ENCODE assay signal across 13 cellular contexts in the genomic region with DNA sequence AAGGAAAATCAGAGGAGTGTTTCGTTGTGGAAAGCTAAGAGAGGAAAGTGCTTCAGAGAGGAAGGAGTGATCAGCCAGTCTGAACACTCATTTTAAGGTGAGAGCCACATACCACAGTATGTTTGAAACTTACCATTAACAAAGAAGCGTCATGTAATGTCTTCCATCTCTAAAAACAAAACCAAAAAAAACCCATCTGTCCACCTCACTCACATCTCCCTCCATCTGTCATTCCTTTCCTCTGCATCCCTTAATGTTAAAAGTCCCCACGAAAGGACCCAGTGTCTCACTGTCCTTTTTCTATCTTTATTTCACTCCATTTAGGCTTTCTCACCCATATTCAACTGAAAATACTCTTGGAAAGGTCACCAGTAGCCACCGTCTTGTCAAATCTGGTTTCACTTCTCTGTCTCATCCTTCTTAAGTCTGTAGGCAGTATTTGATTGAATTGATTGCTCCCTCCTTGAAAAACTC. TPM values are rescaled to one million over a fixed set of nuclear protein-coding genes. Genes with fewer than 3 reads are reported as not detected.
A peak's percentile ranks its signal among the peaks of the same experiment; 100 is the strongest.
DNase-seq lines count a peak whose midpoint lies in the region; ATAC-seq lines count a peak whose summit lies in the region.
"Had no signal": no experiment of that assay in that cellular context is flagged by ENCODE, and none has a peak within 500 bp of the region (broad histone marks: within the 10 kb centered on the region; RNA-seq: fewer than 3 reads in every experiment).

No MANE protein-coding gene starts in this region.

- CTCF ChIA-PET in activated CD8-positive, alpha-beta memory T cell treated with anti-CD3 and anti-CD28 coated beads, Interleukin-2, amount 10 ng/mL, durations not matched to agents 7 days and 5 days (lab: Charles Lee), result interaction anchor here (1.3 to 1.5 kb wide), 2 partner anchors 11 to 113 kb away, joined by 3 to 6 read pairs; no protein-coding TSS in a partner anchor

- H3K4me3 Mint-ChIP-seq in activated CD8-positive, alpha-beta memory T cell treated with anti-CD3 and anti-CD28 coated beads, Interleukin-2, amount 10 ng/mL, durations not matched to agents 7 days and 5 days, result no peak overlapping the region
- H3K4me3 Mint-ChIP-seq: type B pancreatic cell had no signal

- no peaks in the 10 kb centered on the region for H3K27me3 Mint-ChIP-seq in activated CD8-positive, alpha-beta memory T cell treated with anti-CD3 and anti-CD28 coated beads, Interleukin-2, amount 10 ng/mL, durations not matched to agents 7 days and 5 days

- no peak for DNase-seq in activated CD8-positive, alpha-beta memory T cell treated with anti-CD3 and anti-CD28 coated beads, Interleukin-2, amount 10 ng/mL, durations not matched to agents 7 days and 5 days
- DNase-seq in activated CD8-positive, alpha-beta memory T cell treated with anti-CD3 and anti-CD28 coated beads for 24 hours, result no peak
- peak; percentile 69 for DNase-seq in NOMO-1 treated with DMSO at 0.1 percent for 48 hours (lab: John Stamatoyannopoulos, UW; ENCODE audit: unreplicated experiment)
- no peak for DNase-seq in stimulated activated naive CD8-positive, alpha-beta T cell treated with anti-CD3 and anti-CD28 coated beads, Interleukin-15, Interleukin-2, amounts not matched to agents 100 U/mL and 50 U/mL, for 24 hours
- no peak for DNase-seq in glomerular visceral epithelial cell (ENCODE audit: extremely low spot score)
- DNase-seq in activated CD4-positive, alpha-beta T cell treated with anti-CD3 and anti-CD28 coated beads for 1 hour, result no peak
- DNase-seq: activated effector memory CD4-positive, alpha-beta T cell treated with Interleukin-2 at 50 U/mL for 16 hours; Kasumi-1; NCI-H748 treated with DMSO at 0.1 percent for 48 hours had no signal

- H3K36me3 Mint-ChIP-seq in activated CD8-positive, alpha-beta memory T cell treated with anti-CD3 and anti-CD28 coated beads, Interleukin-2, amount 10 ng/mL, durations not matched to agents 7 days and 5 days, result peaks cover 31% of the 10 kb centered on the region

- peaks cover 32% of the 10 kb centered on the region for H3K4me1 Mint-ChIP-seq in activated CD8-positive, alpha-beta memory T cell treated with anti-CD3 and anti-CD28 coated beads, Interleukin-2, amount 10 ng/mL, durations not matched to agents 7 days and 5 days

- H3K27ac Mint-ChIP-seq in activated CD8-positive, alpha-beta memory T cell treated with anti-CD3 and anti-CD28 coated beads, Interleukin-2, amount 10 ng/mL, durations not matched to agents 7 days and 5 days, result no peak overlapping the region
- H3K27ac Mint-ChIP-seq: type B pancreatic cell had no signal

- ATAC-seq in activated CD8-positive, alpha-beta memory T cell treated with anti-CD3 and anti-CD28 coated beads, Interleukin-2, amount 10 ng/mL, durations not matched to agents 7 days and 5 days, result peak; percentile 81
- ATAC-seq in GM21786 (IDR thresholded peaks at IDR 0.05; ENCODE audit: unreplicated experiment), result peak; percentile 67
- ATAC-seq in stimulated activated naive CD8-positive, alpha-beta T cell treated with anti-CD3 and anti-CD28 coated beads, Interleukin-15, Interleukin-2, amounts not matched to agents 100 U/mL and 50 U/mL, for 24 hours, result peak; percentile 68
- ATAC-seq in GM18520 (IDR thresholded peaks at IDR 0.05; ENCODE audit: unreplicated experiment), result no peak

- H3K9me3 Mint-ChIP-seq in activated CD8-positive, alpha-beta memory T cell treated with anti-CD3 and anti-CD28 coated beads, Interleukin-2, amount 10 ng/mL, durations not matched to agents 7 days and 5 days (ENCODE audit: low read depth), result no peaks in the 10 kb centered on the region
- H3K9me3 Mint-ChIP-seq: type B pancreatic cell had no signal

RNA-seq across cellular contexts. Expression of a gene that starts 59.4 kb away (rescaled TPM):
- total RNA-seq in activated CD8-positive, alpha-beta memory T cell treated with anti-CD3 and anti-CD28 coated beads, Interleukin-2, amount 10 ng/mL, durations not matched to agents 7 days and 5 days, result under 1 TPM; 0.55 to 0.63 TPM
- total RNA-seq: osteocyte had no signal
